Comparison of ENCODE assay signal across 24 cellular contexts in genomic region chr10:84924131-84924530, GRCh38.
"Had no signal": no experiment of that assay in that cellular context is flagged by ENCODE, and none has a peak within 500 bp of the region (broad histone marks: within the 10 kb centered on the region; RNA-seq: fewer than 3 reads in every experiment).

No MANE protein-coding gene starts in this region.

- H3K27ac ChIP-seq: dorsolateral prefrontal cortex, prostate gland, right atrium auricular region, suprapubic skin, transverse colon, upper lobe of right lung, uterus had no signal

- H3K4me1 ChIP-seq: prostate gland, right atrium auricular region, suprapubic skin, transverse colon, upper lobe of right lung, uterus had no signal

- H3K36me3 ChIP-seq: prostate gland, right atrium auricular region, suprapubic skin, transverse colon, upper lobe of right lung, uterus had no signal

- H3K4me3 ChIP-seq: dorsolateral prefrontal cortex, lung, prostate gland, right atrium auricular region, smooth muscle cell, suprapubic skin, transverse colon, upper lobe of right lung, uterus had no signal

- H3K27me3 ChIP-seq: right atrium auricular region, suprapubic skin, transverse colon, upper lobe of right lung, uterus had no signal

- DNase-seq: dorsolateral prefrontal cortex; effector CD4-positive, alpha-beta T cell; hypothalamus; immature natural killer cell; islet precursor cell; kidney glomerular epithelial cell; mesenchymal stem cell; midbrain; naive thymus-derived CD4-positive, alpha-beta T cell; nucleus accumbens; stimulated activated CD4-positive, alpha-beta T cell treated with anti-CD3 and anti-CD28 coated beads, Interleukin-12 subunit alpha, Interleukin-12 subunit beta, amount 100 ng/mL, for 4 hours; stimulated activated CD4-positive, alpha-beta T cell treated with anti-CD3 and anti-CD28 coated beads, Interleukin-1b, Interleukin-23, amount 100 ng/mL, for 48 hours; stimulated activated CD4-positive, alpha-beta T cell treated with anti-CD3 and anti-CD28 coated beads, Interleukin-4, amount 100 ng/mL, for 1 hour; stimulated activated CD8-positive, alpha-beta memory T cell treated with anti-CD3 and anti-CD28 coated beads, Interleukin-4, amount 100 ng/mL, for 48 hours; stimulated activated naive CD4-positive, alpha-beta T cell; stimulated activated naive CD8-positive, alpha-beta T cell treated with anti-CD3 and anti-CD28 coated beads, Interleukin-15, amount 100 ng/mL, for 72 hours; transverse colon; upper lobe of right lung; uterus had no signal

- H3K4me2 ChIP-seq: smooth muscle cell had no signal
